1 cellular context compared by ENCODE assay signal in the genomic region with DNA sequence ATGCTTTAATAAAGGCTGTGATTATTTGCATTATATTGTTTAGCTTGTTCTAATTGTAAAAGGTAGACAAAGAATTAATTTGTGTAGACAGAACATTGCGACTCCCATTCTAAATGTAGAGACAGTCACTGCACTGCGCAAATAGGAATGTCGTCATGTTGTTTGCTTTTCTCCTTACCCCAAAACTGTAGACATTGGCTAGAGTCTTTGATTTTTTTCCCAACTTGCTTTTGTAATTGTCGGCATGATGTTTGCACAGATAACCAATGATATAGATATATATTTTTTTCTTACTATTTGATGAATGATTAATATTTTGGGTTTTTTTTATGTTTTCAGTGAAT.
TF ChIP-seq lines count a peak whose summit lies in the region.

No MANE protein-coding gene starts in this region.

TF ChIP-seq in GM23338, 12 proteins besides CTCF, POLR2A, EP300 and RAD21 (continued from another document):
- TF ChIP-seq STAT1 (IDR thresholded peaks at IDR 0.05; ENCODE audit: unreplicated experiment) (no peak), EZH2 (IDR thresholded peaks at IDR 0.05; ENCODE audit: low read depth, unreplicated experiment) (no peak), CREB1 (CRISPR knock-in tag; IDR thresholded peaks at IDR 0.05; ENCODE audit: low read depth) (0 out of 2 replicates have a peak, but pooled peaks have one; percentile 13)
- TF ChIP-seq, protein P1, sequence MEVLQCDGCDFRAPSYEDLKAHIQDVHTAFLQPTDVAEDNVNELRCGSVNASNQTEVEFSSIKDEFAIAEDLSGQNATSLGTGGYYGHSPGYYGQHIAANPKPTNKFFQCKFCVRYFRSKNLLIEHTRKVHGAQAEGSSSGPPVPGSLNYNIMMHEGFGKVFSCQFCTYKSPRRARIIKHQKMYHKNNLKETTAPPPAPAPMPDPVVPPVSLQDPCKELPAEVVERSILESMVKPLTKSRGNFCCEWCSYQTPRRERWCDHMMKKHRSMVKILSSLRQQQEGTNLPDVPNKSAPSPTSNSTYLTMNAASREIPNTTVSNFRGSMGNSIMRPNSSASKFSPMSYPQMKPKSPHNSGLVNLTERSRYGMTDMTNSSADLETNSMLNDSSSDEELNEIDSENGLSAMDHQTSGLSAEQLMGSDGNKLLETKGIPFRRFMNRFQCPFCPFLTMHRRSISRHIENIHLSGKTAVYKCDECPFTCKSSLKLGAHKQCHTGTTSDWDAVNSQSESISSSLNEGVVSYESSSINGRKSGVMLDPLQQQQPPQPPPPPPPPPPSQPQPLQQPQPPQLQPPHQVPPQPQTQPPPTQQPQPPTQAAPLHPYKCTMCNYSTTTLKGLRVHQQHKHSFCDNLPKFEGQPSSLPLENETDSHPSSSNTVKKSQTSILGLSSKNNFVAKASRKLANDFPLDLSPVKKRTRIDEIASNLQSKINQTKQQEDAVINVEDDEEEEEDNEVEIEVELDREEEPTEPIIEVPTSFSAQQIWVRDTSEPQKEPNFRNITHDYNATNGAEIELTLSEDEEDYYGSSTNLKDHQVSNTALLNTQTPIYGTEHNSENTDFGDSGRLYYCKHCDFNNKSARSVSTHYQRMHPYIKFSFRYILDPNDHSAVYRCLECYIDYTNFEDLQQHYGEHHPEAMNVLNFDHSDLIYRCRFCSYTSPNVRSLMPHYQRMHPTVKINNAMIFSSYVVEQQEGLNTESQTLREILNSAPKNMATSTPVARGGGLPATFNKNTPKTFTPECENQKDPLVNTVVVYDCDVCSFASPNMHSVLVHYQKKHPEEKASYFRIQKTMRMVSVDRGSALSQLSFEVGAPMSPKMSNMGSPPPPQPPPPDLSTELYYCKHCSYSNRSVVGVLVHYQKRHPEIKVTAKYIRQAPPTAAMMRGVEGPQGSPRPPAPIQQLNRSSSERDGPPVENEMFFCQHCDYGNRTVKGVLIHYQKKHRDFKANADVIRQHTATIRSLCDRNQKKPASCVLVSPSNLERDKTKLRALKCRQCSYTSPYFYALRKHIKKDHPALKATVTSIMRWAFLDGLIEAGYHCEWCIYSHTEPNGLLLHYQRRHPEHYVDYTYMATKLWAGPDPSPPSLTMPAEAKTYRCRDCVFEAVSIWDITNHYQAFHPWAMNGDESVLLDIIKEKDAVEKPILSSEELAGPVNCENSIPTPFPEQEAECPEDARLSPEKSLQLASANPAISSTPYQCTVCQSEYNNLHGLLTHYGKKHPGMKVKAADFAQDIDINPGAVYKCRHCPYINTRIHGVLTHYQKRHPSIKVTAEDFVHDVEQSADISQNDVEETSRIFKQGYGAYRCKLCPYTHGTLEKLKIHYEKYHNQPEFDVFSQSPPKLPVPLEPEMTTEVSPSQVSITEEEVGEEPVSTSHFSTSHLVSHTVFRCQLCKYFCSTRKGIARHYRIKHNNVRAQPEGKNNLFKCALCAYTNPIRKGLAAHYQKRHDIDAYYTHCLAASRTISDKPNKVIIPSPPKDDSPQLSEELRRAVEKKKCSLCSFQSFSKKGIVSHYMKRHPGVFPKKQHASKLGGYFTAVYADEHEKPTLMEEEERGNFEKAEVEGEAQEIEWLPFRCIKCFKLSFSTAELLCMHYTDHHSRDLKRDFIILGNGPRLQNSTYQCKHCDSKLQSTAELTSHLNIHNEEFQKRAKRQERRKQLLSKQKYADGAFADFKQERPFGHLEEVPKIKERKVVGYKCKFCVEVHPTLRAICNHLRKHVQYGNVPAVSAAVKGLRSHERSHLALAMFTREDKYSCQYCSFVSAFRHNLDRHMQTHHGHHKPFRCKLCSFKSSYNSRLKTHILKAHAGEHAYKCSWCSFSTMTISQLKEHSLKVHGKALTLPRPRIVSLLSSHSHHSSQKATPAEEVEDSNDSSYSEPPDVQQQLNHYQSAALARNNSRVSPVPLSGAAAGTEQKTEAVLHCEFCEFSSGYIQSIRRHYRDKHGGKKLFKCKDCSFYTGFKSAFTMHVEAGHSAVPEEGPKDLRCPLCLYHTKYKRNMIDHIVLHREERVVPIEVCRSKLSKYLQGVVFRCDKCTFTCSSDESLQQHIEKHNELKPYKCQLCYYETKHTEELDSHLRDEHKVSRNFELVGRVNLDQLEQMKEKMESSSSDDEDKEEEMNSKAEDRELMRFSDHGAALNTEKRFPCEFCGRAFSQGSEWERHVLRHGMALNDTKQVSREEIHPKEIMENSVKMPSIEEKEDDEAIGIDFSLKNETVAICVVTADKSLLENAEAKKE (CRISPR knock-in tag; IDR thresholded peaks at IDR 0.05): no peak
- TF ChIP-seq, protein P2, sequence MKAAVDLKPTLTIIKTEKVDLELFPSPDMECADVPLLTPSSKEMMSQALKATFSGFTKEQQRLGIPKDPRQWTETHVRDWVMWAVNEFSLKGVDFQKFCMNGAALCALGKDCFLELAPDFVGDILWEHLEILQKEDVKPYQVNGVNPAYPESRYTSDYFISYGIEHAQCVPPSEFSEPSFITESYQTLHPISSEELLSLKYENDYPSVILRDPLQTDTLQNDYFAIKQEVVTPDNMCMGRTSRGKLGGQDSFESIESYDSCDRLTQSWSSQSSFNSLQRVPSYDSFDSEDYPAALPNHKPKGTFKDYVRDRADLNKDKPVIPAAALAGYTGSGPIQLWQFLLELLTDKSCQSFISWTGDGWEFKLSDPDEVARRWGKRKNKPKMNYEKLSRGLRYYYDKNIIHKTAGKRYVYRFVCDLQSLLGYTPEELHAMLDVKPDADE (IDR thresholded peaks at IDR 0.05): no peak
